In genomic region chr20:19375301-19375885, GRCh38 we compare ENCODE assay signal across 25 cellular contexts.
"Had no signal": no experiment of that assay in that cellular context is flagged by ENCODE, and none has a peak within 500 bp of the region (broad histone marks: within the 10 kb centered on the region; RNA-seq: fewer than 3 reads in every experiment).

No MANE protein-coding gene starts in this region.

- H3K27me3 ChIP-seq: adrenal gland, ascending aorta, brain microvascular endothelial cell, foreskin keratinocyte, hepatocyte, right lobe of liver, stomach, transverse colon, uterus had no signal

- H3K9ac ChIP-seq: parathyroid adenoma had no signal

- H3K4me1 ChIP-seq: adrenal gland, foreskin keratinocyte, right lobe of liver, uterus had no signal

- H3K27ac ChIP-seq: adrenal gland, brain microvascular endothelial cell, foreskin keratinocyte, hepatocyte, parathyroid adenoma, right lobe of liver, skin epidermis, stomach, transverse colon, uterus had no signal

- H3K9me3 Mint-ChIP-seq: dendritic cell treated with granulocyte-macrophage colony-stimulating factor and Interleukin-4, amounts not matched to agents 40 ng/mL and 50 ng/mL, for 4 days; nephron progenitor cell; stimulated activated effector memory CD8-positive, alpha-beta T cell treated with anti-CD3 and anti-CD28 coated beads, Interleukin-12 subunit alpha, Interleukin-12 subunit beta, amount 100 ng/mL, for 72 hours had no signal

- H3K9me3 ChIP-seq: adrenal gland, ascending aorta, right lobe of liver, stomach, transverse colon, uterus had no signal

- DNase-seq: activated CD4-positive, alpha-beta T cell treated with anti-CD3 and anti-CD28 coated beads for 1 hour; activated T-cell treated with anti-CD3 and anti-CD28 coated beads, Interleukin-2, amount 50 U/mL, for 1 hour; adrenal gland; brain microvascular endothelial cell; caudate nucleus; effector CD8-positive, alpha-beta T cell; erythroblast; foreskin keratinocyte; kidney glomerular epithelial cell; midbrain; nephron progenitor cell; right lobe of liver; stimulated activated CD4-positive, alpha-beta T cell treated with anti-CD3 and anti-CD28 coated beads, Interleukin-2, amount 100 ng/mL, for 24 hours; stomach; transverse colon; uterus had no signal

- H2AFZ ChIP-seq: hepatocyte, parathyroid adenoma had no signal

- H3K4me1 Mint-ChIP-seq: activated T-helper 17 cell treated with anti-CD3 and anti-CD28 coated beads, Interleukin-2, amount 50 U/mL, for 72 hours; stimulated activated effector memory CD8-positive, alpha-beta T cell treated with anti-CD3 and anti-CD28 coated beads, Interleukin-12 subunit alpha, Interleukin-12 subunit beta, amount 100 ng/mL, for 72 hours had no signal

- H3K36me3 Mint-ChIP-seq: activated naive CD8-positive, alpha-beta T cell; stimulated activated effector memory CD8-positive, alpha-beta T cell treated with anti-CD3 and anti-CD28 coated beads, Interleukin-12 subunit alpha, Interleukin-12 subunit beta, amount 100 ng/mL, for 72 hours had no signal

- H3K4me3 Mint-ChIP-seq: activated naive CD8-positive, alpha-beta T cell; activated T-helper 17 cell treated with anti-CD3 and anti-CD28 coated beads, Interleukin-2, amount 50 U/mL, for 72 hours; dendritic cell treated with granulocyte-macrophage colony-stimulating factor and Interleukin-4, amounts not matched to agents 40 ng/mL and 50 ng/mL, for 4 days; nephron progenitor cell; stimulated activated effector memory CD8-positive, alpha-beta T cell treated with anti-CD3 and anti-CD28 coated beads, Interleukin-12 subunit alpha, Interleukin-12 subunit beta, amount 100 ng/mL, for 72 hours had no signal

- H3K79me2 ChIP-seq: hepatocyte, parathyroid adenoma had no signal

- H3K4me2 ChIP-seq: hepatocyte had no signal

- H3K27ac Mint-ChIP-seq: activated naive CD8-positive, alpha-beta T cell; activated T-helper 17 cell treated with anti-CD3 and anti-CD28 coated beads, Interleukin-2, amount 50 U/mL, for 72 hours; dendritic cell treated with granulocyte-macrophage colony-stimulating factor and Interleukin-4, amounts not matched to agents 40 ng/mL and 50 ng/mL, for 4 days; nephron progenitor cell; stimulated activated effector memory CD8-positive, alpha-beta T cell treated with anti-CD3 and anti-CD28 coated beads, Interleukin-12 subunit alpha, Interleukin-12 subunit beta, amount 100 ng/mL, for 72 hours had no signal

- H3K4me3 ChIP-seq: hepatocyte, right lobe of liver, skin epidermis, stomach, transverse colon, uterus had no signal

- ATAC-seq: activated T-helper 17 cell treated with anti-CD3 and anti-CD28 coated beads, Interleukin-2, amount 50 U/mL, for 72 hours; foreskin keratinocyte; right lobe of liver; stimulated activated effector memory CD8-positive, alpha-beta T cell treated with anti-CD3 and anti-CD28 coated beads, Interleukin-12 subunit alpha, Interleukin-12 subunit beta, amount 100 ng/mL, for 72 hours had no signal

- FAIRE-seq: TTC549 had no signal

- H3K36me3 ChIP-seq: adrenal gland, ascending aorta, brain microvascular endothelial cell, right lobe of liver, stomach, transverse colon, uterus had no signal
